Comparison of ENCODE assay signal across 20 cellular contexts in the genomic region with DNA sequence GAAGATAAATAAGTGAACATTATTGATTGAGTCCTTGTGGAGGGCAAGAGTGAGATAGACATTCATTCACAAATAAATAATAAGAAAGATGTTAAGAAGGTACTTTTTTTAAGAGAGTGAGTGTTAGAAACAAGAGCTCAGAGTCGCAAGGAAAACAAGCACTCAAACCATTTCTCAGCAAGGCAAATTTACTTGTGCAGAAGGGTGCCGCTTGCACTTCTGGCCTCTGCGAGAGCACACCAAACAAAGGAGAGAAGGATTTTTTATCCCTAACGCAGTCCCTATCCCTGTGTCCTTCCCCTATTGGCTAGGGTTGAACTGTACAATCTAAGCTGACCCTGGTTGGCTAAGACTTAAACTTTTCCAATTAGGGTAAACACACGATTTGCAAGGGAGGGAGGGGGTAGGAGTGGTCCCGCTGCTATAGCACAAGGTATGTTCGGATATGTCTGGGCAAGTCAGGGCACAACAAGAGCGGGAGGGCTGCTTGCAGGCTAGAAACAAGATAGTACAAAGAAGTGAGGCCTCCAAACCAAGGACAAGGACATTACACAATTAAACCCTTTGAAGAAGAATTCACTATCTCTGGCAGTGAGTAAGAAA.
"Had no signal": no experiment of that assay in that cellular context is flagged by ENCODE, and none has a peak within 500 bp of the region (broad histone marks: within the 10 kb centered on the region; RNA-seq: fewer than 3 reads in every experiment).

No MANE protein-coding gene starts in this region.

- H3K4me1 ChIP-seq: left ventricle myocardium inferior, tibial nerve, vagina had no signal

- H3K27ac ChIP-seq: dorsolateral prefrontal cortex, epithelial cell of prostate, left ventricle myocardium inferior, tibial nerve, vagina had no signal

- ATAC-seq: activated CD8-positive, alpha-beta T cell treated with anti-CD3 and anti-CD28 coated beads, Interleukin-2, amount 10 ng/mL, durations not matched to agents 7 days and 5 days; activated naive CD8-positive, alpha-beta T cell treated with anti-CD3 and anti-CD28 coated beads, Interleukin-2, amount 50 U/mL, for 24 hours had no signal

- H3K27me3 Mint-ChIP-seq: brain, progenitor cell of endocrine pancreas had no signal

- DNase-seq: activated CD4-positive, alpha-beta T cell treated with anti-CD3 and anti-CD28 coated beads, Interleukin-2, amount 10 ng/mL, durations not matched to agents 24 days and 14 days; activated CD4-positive, CD25-positive, alpha-beta regulatory T cell; activated CD8-positive, alpha-beta T cell treated with anti-CD3 and anti-CD28 coated beads, Interleukin-2, amount 10 ng/mL, durations not matched to agents 7 days and 5 days; activated naive CD4-positive, alpha-beta T cell treated with anti-CD3 and anti-CD28 coated beads for 36 hours; activated naive CD8-positive, alpha-beta T cell treated with anti-CD3 and anti-CD28 coated beads, Interleukin-2, amount 50 U/mL, for 24 hours; activated T-cell treated with anti-CD3 and anti-CD28 coated beads, Interleukin-2, amount 50 U/mL, for 24 hours; anterior cingulate cortex; caudate nucleus; dorsolateral prefrontal cortex; foreskin melanocyte; left ventricle myocardium inferior; stimulated activated CD4-positive, alpha-beta T cell treated with anti-CD3 and anti-CD28 coated beads, Interleukin-2, amount 100 ng/mL, for 24 hours; stimulated activated naive CD4-positive, alpha-beta T cell treated with Interleukin-2 at 50 U/mL for 16 hours had no signal

- H3K36me3 ChIP-seq: left ventricle myocardium inferior, tibial nerve, vagina had no signal

- H3K4me3 ChIP-seq: dorsolateral prefrontal cortex, left ventricle myocardium inferior, tibial nerve, vagina had no signal

- FAIRE-seq: colon had no signal

- H3K4me3 Mint-ChIP-seq: activated CD4-positive, alpha-beta T cell treated with anti-CD3 and anti-CD28 coated beads, Interleukin-2, amount 10 ng/mL, durations not matched to agents 24 days and 14 days; activated CD8-positive, alpha-beta T cell treated with anti-CD3 and anti-CD28 coated beads, Interleukin-2, amount 10 ng/mL, durations not matched to agents 7 days and 5 days; activated naive CD4-positive, alpha-beta T cell treated with anti-CD3 and anti-CD28 coated beads for 36 hours; activated naive CD8-positive, alpha-beta T cell treated with anti-CD3 and anti-CD28 coated beads, Interleukin-2, amount 50 U/mL, for 24 hours; activated T-cell treated with anti-CD3 and anti-CD28 coated beads, Interleukin-2, amount 50 U/mL, for 24 hours; brain had no signal

- H3K4me1 Mint-ChIP-seq: activated CD4-positive, alpha-beta T cell treated with anti-CD3 and anti-CD28 coated beads, Interleukin-2, amount 10 ng/mL, durations not matched to agents 24 days and 14 days; activated naive CD8-positive, alpha-beta T cell treated with anti-CD3 and anti-CD28 coated beads, Interleukin-2, amount 50 U/mL, for 24 hours; brain had no signal

- H3K27me3 ChIP-seq: dorsolateral prefrontal cortex, tibial nerve, vagina had no signal

- H3K27ac Mint-ChIP-seq: activated CD4-positive, alpha-beta T cell treated with anti-CD3 and anti-CD28 coated beads, Interleukin-2, amount 10 ng/mL, durations not matched to agents 24 days and 14 days; activated CD8-positive, alpha-beta T cell treated with anti-CD3 and anti-CD28 coated beads, Interleukin-2, amount 10 ng/mL, durations not matched to agents 7 days and 5 days; activated naive CD4-positive, alpha-beta T cell treated with anti-CD3 and anti-CD28 coated beads for 36 hours; activated naive CD8-positive, alpha-beta T cell treated with anti-CD3 and anti-CD28 coated beads, Interleukin-2, amount 50 U/mL, for 24 hours; activated T-cell treated with anti-CD3 and anti-CD28 coated beads, Interleukin-2, amount 50 U/mL, for 24 hours; activated T-helper 2 cell treated with anti-CD3 and anti-CD28 coated beads, Interferon-gamma antibody, Interleukin-2, Interleukin-4, amounts not matched to agents 10 μg/mL and 5 μg/mL and 100 μg/mL, durations not matched to agents 14 hours and 24 hours and 36 hours; brain; progenitor cell of endocrine pancreas had no signal
